Comparison of ENCODE assay signal across 18 cellular contexts in genomic region chr7:24816868-24817267, GRCh38. TPM values are rescaled to one million over a fixed set of nuclear protein-coding genes. Genes with fewer than 3 reads are reported as not detected.
DNase-seq lines count a peak whose midpoint lies in the region; ATAC-seq, FAIRE-seq and TF ChIP-seq lines count a peak whose summit lies in the region.
"Had no signal": no experiment of that assay in that cellular context is flagged by ENCODE, and none has a peak within 500 bp of the region (broad histone marks: within the 10 kb centered on the region; RNA-seq: fewer than 3 reads in every experiment).

No MANE protein-coding gene starts in this region.

- no TSS peak for BruUV-seq in MCF 10A (replicated peaks; lab: Mats Ljungman, UMichigan)

- no peaks in the 10 kb centered on the region for H3K9me3 Mint-ChIP-seq in MCF 10A (ENCODE audit: unreplicated experiment)
- no peaks in the 10 kb centered on the region for H3K9me3 Mint-ChIP-seq in central memory CD8-positive, alpha-beta T cell
- H3K9me3 Mint-ChIP-seq: CD4-positive, alpha-beta T cell; IgD-negative memory B cell had no signal

- CTCF ChIA-PET in MCF 10A (lab: Yijun Ruan, JAX), result interaction anchor here (0.7 to 11.5 kb wide), 5 partner anchors 20 to 282 kb away, joined by 3 to 186 read pairs (median 5); no protein-coding TSS in a partner anchor
- CTCF ChIA-PET in HEK293 (lab: Yijun Ruan, JAX), result interaction anchor here (0.8 to 6.7 kb wide), 4 partner anchors 10 to 282 kb away, joined by 3 to 142 read pairs (median 9); no protein-coding TSS in a partner anchor

- DNase-seq in MCF 10A (ENCODE audit: unreplicated experiment) (no peak), breast epithelium (ENCODE audit: low spot score in 2 of 2) (no peak), NCI-H2107 (lab: John Stamatoyannopoulos, UW) (no peak), GM12891 (ENCODE audit: insufficient read length, low spot score) (no peak), NCI-H1417 treated with DMSO at 0.1 percent for 48 hours (lab: John Stamatoyannopoulos, UW) (no peak)
- DNase-seq in central memory CD8-positive, alpha-beta T cell (ENCODE audit: low spot score in 2 of 2), result no peak
- DNase-seq: BE2C; C1 segment of cervical spinal cord; CD4-positive, alpha-beta T cell; DMS153; DMS79; GDM1; GOT3; H7 had no signal

- H3K4me3 Mint-ChIP-seq in MCF 10A (ENCODE audit: unreplicated experiment), result no peak overlapping the region
- no peak overlapping the region for H3K4me3 Mint-ChIP-seq in central memory CD8-positive, alpha-beta T cell
- H3K4me3 Mint-ChIP-seq: CD4-positive, alpha-beta T cell; IgD-negative memory B cell had no signal

- no peak for ATAC-seq in central memory CD8-positive, alpha-beta T cell (replicated peaks; ENCODE audit: extremely low read depth, poor library complexity, severe bottlenecking)
- ATAC-seq: HCT116, HepG2 had no signal

- H3K36me3 ChIP-seq in breast epithelium (no peaks in the 10 kb centered on the region), HEK293 (ENCODE audit: control insufficient read depth in 2 of 2, insufficient read depth in 1 of 2, low read length in 2 of 2) (peaks cover 5 to 9% of the 10 kb centered on the region in 2 experiments; a peak in 2 of 3 replicates)

- peak overlapping the region; percentile 83 for H3K27ac Mint-ChIP-seq in MCF 10A (ENCODE audit: low read depth, unreplicated experiment)
- H3K27ac Mint-ChIP-seq in central memory CD8-positive, alpha-beta T cell (ENCODE audit: low read depth), result peak overlapping the region; percentile 79

- no peak overlapping the region for H3K4me3 ChIP-seq in breast epithelium
- no peak overlapping the region for H3K4me3 ChIP-seq in HEK293 (ENCODE audit: low read depth, low read length)

- H3K27me3 ChIP-seq in breast epithelium, result no peaks in the 10 kb centered on the region
- H3K27me3 ChIP-seq: BE2C had no signal

- H3K4me1 Mint-ChIP-seq in MCF 10A (ENCODE audit: insufficient read depth, unreplicated experiment), result peaks cover 30% of the 10 kb centered on the region
- H3K4me1 Mint-ChIP-seq in central memory CD8-positive, alpha-beta T cell, result peaks cover 19% of the 10 kb centered on the region

- H3K36me3 Mint-ChIP-seq in MCF 10A (ENCODE audit: insufficient read depth, unreplicated experiment), result peaks cover 64% of the 10 kb centered on the region
- H3K36me3 Mint-ChIP-seq in central memory CD8-positive, alpha-beta T cell (ENCODE audit: insufficient read depth), result peaks cover 40% of the 10 kb centered on the region

- no peaks in the 10 kb centered on the region for H3K9me3 ChIP-seq in breast epithelium
- no peaks in the 10 kb centered on the region for H3K9me3 ChIP-seq in HEK293 (ENCODE audit: control insufficient read depth, insufficient read depth, low read depth, low read length)
- H3K9me3 ChIP-seq: BE2C had no signal

- FAIRE-seq in GM12891 (lab: Jason Lieb, UNC), result no peak
- FAIRE-seq: HepG2 had no signal

- intact Hi-C loops in MCF 10A (cut with micrococcal nuclease), result no loop called here
- intact Hi-C loops in breast epithelium (cut with DNase I; ENCODE audit: low total_unique reads), result loop anchor here (10.0 kb wide), 1 partner anchor 258 kb away; no protein-coding TSS in a partner anchor

- H3K27me3 Mint-ChIP-seq in MCF 10A (ENCODE audit: insufficient read depth, unreplicated experiment), result no peaks in the 10 kb centered on the region
- H3K27me3 Mint-ChIP-seq in central memory CD8-positive, alpha-beta T cell, result no peaks in the 10 kb centered on the region
- H3K27me3 Mint-ChIP-seq: CD4-positive, alpha-beta T cell; IgD-negative memory B cell had no signal

- H3K27ac ChIP-seq in breast epithelium (no peak overlapping the region), HEK293 (ENCODE audit: extremely low read depth, low read depth, low read length) (no peak overlapping the region)

- H3K4me1 ChIP-seq in breast epithelium (no peaks in the 10 kb centered on the region), HEK293 (ENCODE audit: control insufficient read depth, insufficient read depth, low read length) (0 out of 2 replicates have a peak, but pooled peaks cover 4% of the 10 kb centered on the region)
- H3K4me1 ChIP-seq: BE2C had no signal

- TF ChIP-seq CTCF in MCF 10A (IDR thresholded peaks at IDR 0.05; ENCODE audit: unreplicated experiment) (no peak), breast epithelium (IDR thresholded peaks at IDR 0.05) (no peak), HEK293 (tag by site-specific recombination; IDR thresholded peaks at IDR 0.05) (no peak)

- POLR2A ChIA-PET in MCF 10A (lab: Yijun Ruan, JAX), result no interaction called here
- POLR2A ChIA-PET in HEK293 (lab: Yijun Ruan, JAX), result no interaction called here

- no peak for TF ChIP-seq POLR2A in breast epithelium (IDR thresholded peaks at IDR 0.05)
- TF ChIP-seq POLR2A in GM12891 (IDR thresholded peaks at IDR 0.05; ENCODE audit: low read depth, low read length), result no peak

TF ChIP-seq in HEK293, 187 proteins besides CTCF, POLR2A, EP300 and RAD21:
- TF ChIP-seq ZFP3 (tag by site-specific recombination; IDR thresholded peaks at IDR 0.05; ENCODE audit: low read depth) (peak; percentile 73; the same call in 1 of the 2 replicates), ZNF707 (tag by site-specific recombination; IDR thresholded peaks at IDR 0.05) (no peak)

TF ChIP-seq in GM12891, 5 proteins besides CTCF, POLR2A, EP300 and RAD21:
- no peak for TF ChIP-seq POLR2AphosphoS5 (IDR thresholded peaks at IDR 0.05; ENCODE audit: low read depth, low read length)
- TF ChIP-seq SPI1 (IDR thresholded peaks at IDR 0.05; ENCODE audit: low read depth, low read length), result no peak
- no peak for TF ChIP-seq POU2F2 (IDR thresholded peaks at IDR 0.05; ENCODE audit: low read depth, low read length)
- TF ChIP-seq TAF1 (IDR thresholded peaks at IDR 0.05; ENCODE audit: low read depth, low read length), result no peak

RNA-seq across cellular contexts. Expression of gene GSDME, which starts 59.6 kb away (rescaled TPM):
- total RNA-seq in MCF 10A (2022) (41.6 and 46.1 TPM in 2 replicates), breast epithelium (10 to 100 TPM; 12.3 to 33.5 (median 15.1) TPM)
- 122 TPM for polyA plus RNA-seq in GM12891 (2012; ENCODE audit: low read depth, missing spikeins)
